ENCODE assay signal across 18 cellular contexts in the genomic region with DNA sequence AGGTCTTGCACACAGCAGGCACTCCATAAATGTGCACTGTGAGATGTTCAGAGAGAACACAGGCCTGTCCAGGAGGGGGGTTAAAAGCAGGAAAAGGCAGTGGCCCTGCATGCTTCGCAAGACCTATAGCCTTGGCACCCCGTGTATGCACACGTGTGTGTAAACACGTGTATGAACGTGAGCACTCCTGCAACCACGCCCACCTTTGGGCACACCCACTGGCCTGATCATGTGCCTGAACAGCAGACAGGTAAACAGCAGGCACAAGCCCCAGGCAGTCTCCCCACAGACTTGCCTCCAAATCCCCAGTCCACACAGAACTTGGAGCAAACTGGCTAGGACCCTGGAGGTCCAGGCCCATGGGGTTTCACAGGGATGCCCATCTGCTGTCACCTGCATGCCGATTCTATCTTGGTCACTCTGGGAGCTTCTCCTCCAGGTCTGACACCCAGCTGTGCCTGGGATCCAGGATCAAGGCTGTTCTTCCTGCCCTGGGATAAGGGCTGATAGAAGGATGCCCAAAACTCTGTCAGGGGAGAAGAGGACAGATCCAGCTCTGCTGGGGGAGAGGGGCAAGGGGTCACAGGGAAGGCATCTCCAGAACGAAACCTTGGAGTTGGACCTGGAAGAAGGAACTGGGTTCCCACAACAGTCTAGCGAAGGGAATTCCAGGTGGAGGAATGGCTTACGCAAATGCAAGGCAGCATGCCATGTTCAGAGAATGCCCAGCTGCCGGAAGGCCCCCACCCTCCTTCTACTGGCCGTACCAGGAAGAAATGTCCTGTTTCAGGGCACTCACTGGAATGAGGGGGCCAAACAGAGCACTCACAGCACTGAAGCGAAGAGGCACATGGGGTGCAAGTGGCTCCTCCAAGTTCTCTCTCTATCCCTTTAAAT. TPM values are rescaled to one million over a fixed set of nuclear protein-coding genes. Genes with fewer than 3 reads are reported as not detected.
DNase-seq lines count a peak whose midpoint lies in the region; ATAC-seq and TF ChIP-seq lines count a peak whose summit lies in the region.
"Had no signal": no experiment of that assay in that cellular context is flagged by ENCODE, and none has a peak within 500 bp of the region (broad histone marks: within the 10 kb centered on the region; RNA-seq: fewer than 3 reads in every experiment).

No MANE protein-coding gene starts in this region.

- DNase-seq in activated effector memory CD4-positive, alpha-beta T cell treated with anti-CD3 and anti-CD28 coated beads, Interleukin-2, amount 50 U/mL, for 16 hours, result peak; percentile 43
- no peak for DNase-seq in activated effector memory CD4-positive, alpha-beta T cell treated with Interleukin-2 at 50 U/mL for 16 hours
- DNase-seq in colonic mucosa, result peak; percentile 90
- peak; percentile 83 to 89 (median 87) for DNase-seq in mucosa of descending colon
- peak; percentile 73 for DNase-seq in transverse colon
- no peak for DNase-seq in NCI-H524 (lab: John Stamatoyannopoulos, UW)
- DNase-seq in NCI-H446 (lab: John Stamatoyannopoulos, UW), result no peak
- DNase-seq: activated naive CD4-positive, alpha-beta T cell treated with Interleukin-2 at 50 U/mL for 16 hours; gastrocnemius medialis; Kasumi-1; NCI-H1417; SHP77 treated with DMSO at 0.1 percent for 48 hours; stimulated activated naive B cell treated with anti-CD40 and anti-IgM and Interleukin-4, amounts not matched to agents 10 μg/mL and 1 μg/mL and 100 μg/mL, for 72 hours had no signal

- H3K27me3 ChIP-seq in colonic mucosa, result no peaks in the 10 kb centered on the region
- no peaks in the 10 kb centered on the region for H3K27me3 ChIP-seq in transverse colon
- H3K27me3 ChIP-seq: gastrocnemius medialis had no signal

- intact Hi-C loops in colonic mucosa (cut with DNase I), result no loop called here
- intact Hi-C loops in mucosa of descending colon (cut with DNase I, micrococcal nuclease), result no loop called here
- intact Hi-C loops in transverse colon (cut with DNase I; ENCODE audit: low total_unique reads), result loop anchor here (5.0 kb wide), 1 partner anchor 1133 kb away; no protein-coding TSS in a partner anchor

- no peak for TF ChIP-seq EP300 in transverse colon (IDR thresholded peaks at IDR 0.05; ENCODE audit: low read depth)

- H3K4me3 ChIP-seq in colonic mucosa (no peak overlapping the region), mucosa of descending colon (no peak overlapping the region), transverse colon (no peak overlapping the region)
- H3K4me3 ChIP-seq: gastrocnemius medialis, GM23338, lung, psoas muscle had no signal

- 54 to 63% methylated on average over 2 to 13 of the region's 13 CpGs for WGBS in transverse colon (ENCODE audit: low coverage in 1 of 2), 2 donors

- ATAC-seq in mucosa of descending colon (peak; percentile 73), GM18868 (IDR thresholded peaks at IDR 0.05; ENCODE audit: unreplicated experiment) (no peak)
- ATAC-seq: gastrocnemius medialis; GM23338; naive thymus-derived CD8-positive, alpha-beta T cell; psoas muscle; stimulated activated naive B cell treated with anti-CD40 and anti-IgM and Interleukin-4, amounts not matched to agents 10 μg/mL and 1 μg/mL and 100 μg/mL, for 72 hours had no signal

- no peaks in the 10 kb centered on the region for H3K9me3 ChIP-seq in colonic mucosa
- H3K9me3 ChIP-seq in mucosa of descending colon, result no peaks in the 10 kb centered on the region
- H3K9me3 ChIP-seq in transverse colon, result no peaks in the 10 kb centered on the region
- H3K9me3 ChIP-seq: gastrocnemius medialis, psoas muscle had no signal

- H3K27ac ChIP-seq in colonic mucosa (peak overlapping the region; percentile 47), transverse colon (peak overlapping the region; percentile 8 to 67 (median 45))
- H3K27ac ChIP-seq: gastrocnemius medialis, psoas muscle had no signal

- TF ChIP-seq POLR2A in transverse colon (IDR thresholded peaks at IDR 0.05), result peak; percentile 11

- in situ Hi-C loops in transverse colon (cut with MboI; ENCODE audit: low pct_ligation_motif_present in 1 of 4, low pct_unique_long_range_greater_than_20kb in 1 of 4, low sequenced_read_pairs in 3 of 4), result no loop called here

- H3K4me1 ChIP-seq in colonic mucosa (peaks cover 26% of the 10 kb centered on the region), mucosa of descending colon (ENCODE audit: low read depth) (peaks cover 55% of the 10 kb centered on the region), transverse colon (peaks cover 3 to 76% (median 56%) of the 10 kb centered on the region in 4 donors)
- H3K4me1 ChIP-seq: gastrocnemius medialis, psoas muscle had no signal

- peak overlapping the region in 1 of 2 donors; percentile 30 for H3K9ac ChIP-seq in colonic mucosa (ENCODE audit: low read depth in 2 of 2, low read length in 2 of 2)

- H3K36me3 ChIP-seq in colonic mucosa (no peaks in the 10 kb centered on the region), mucosa of descending colon (ENCODE audit: low read depth) (no peaks in the 10 kb centered on the region), transverse colon (no peaks in the 10 kb centered on the region)
- H3K36me3 ChIP-seq: gastrocnemius medialis had no signal

- no peak for TF ChIP-seq CTCF in colonic mucosa (IDR thresholded peaks at IDR 0.05)
- TF ChIP-seq CTCF in mucosa of descending colon (IDR thresholded peaks at IDR 0.05), result no peak
- no peak for TF ChIP-seq CTCF in transverse colon (IDR thresholded peaks at IDR 0.05)

RNA-seq across cellular contexts. Expression of gene ZMIZ1, which starts 14.3 kb away (rescaled TPM):
- total RNA-seq in colonic mucosa (10 to 100 TPM; 51.0 to 54.0 TPM), mucosa of descending colon (100 to 1,000 TPM in 1 of 3 donors, 10 to 100 TPM in 2; 61.4 to 103 (median 89.1) TPM), transverse colon (100 to 1,000 TPM in 1 of 4 donors, 10 to 100 TPM in 3; 32.0 to 108 (median 63.0) TPM)

Comparison
In these comparisons a context has a peak if more than half of its experiments do, and no peak if none do; other contexts are left out.
1. DNase-seq: peak in activated effector memory CD4-positive, alpha-beta T cell treated with anti-CD3 and anti-CD28 coated beads, Interleukin-2, amount 50 U/mL, for 16 hours (single experiment), colonic mucosa (single experiment), mucosa of descending colon (3 of 3) and transverse colon (single experiment); none in activated effector memory CD4-positive, alpha-beta T cell treated with Interleukin-2 at 50 U/mL for 16 hours (single experiment), NCI-H524 (0 of 2) and NCI-H446 (0 of 2).